In genomic region chr6:14455442-14455841, GRCh38 we compare ENCODE assay signal across 15 cellular contexts.
"Had no signal": no experiment of that assay in that cellular context is flagged by ENCODE, and none has a peak within 500 bp of the region (broad histone marks: within the 10 kb centered on the region; RNA-seq: fewer than 3 reads in every experiment).

No MANE protein-coding gene starts in this region.

- ATAC-seq: activated CD4-positive, CD25-positive, alpha-beta regulatory T cell treated with anti-CD3 and anti-CD28 coated beads, Interleukin-2, amount 50 U/mL, for 24 hours; left lung; right lobe of liver had no signal

- H3K4me3 ChIP-seq: left lung, prostate gland, right lobe of liver, thyroid gland had no signal

- H3K4me3 Mint-ChIP-seq: nephron had no signal

- H3K4me1 ChIP-seq: prostate gland, right lobe of liver had no signal

- H3K9me3 Mint-ChIP-seq: nephron had no signal

- H3K27ac Mint-ChIP-seq: T-helper 2 cell treated with Interferon-gamma antibody and Interleukin-4, amounts not matched to agents 5 μg/mL and 100 μg/mL, for 36 hours had no signal

- DNase-seq: activated CD8-positive, alpha-beta memory T cell treated with anti-CD3 and anti-CD28 coated beads for 24 hours; caudate nucleus; cortex of kidney; effector CD8-positive, alpha-beta T cell; left lung; mesenchymal stem cell; right lobe of liver; stimulated activated CD4-positive, alpha-beta T cell treated with anti-CD3 and anti-CD28 coated beads, Interleukin-2, amount 100 ng/mL, for 24 hours; stimulated activated naive CD4-positive, alpha-beta T cell treated with Interleukin-2 at 50 U/mL for 16 hours; SW 1271; thyroid gland had no signal

- H3K27ac ChIP-seq: left lung, prostate gland, right lobe of liver, thyroid gland had no signal

- H3K27me3 ChIP-seq: right lobe of liver, thyroid gland had no signal

- H3K36me3 ChIP-seq: left lung, prostate gland, right lobe of liver, thyroid gland had no signal
